27 cellular contexts compared by ENCODE assay signal in the genomic region with DNA sequence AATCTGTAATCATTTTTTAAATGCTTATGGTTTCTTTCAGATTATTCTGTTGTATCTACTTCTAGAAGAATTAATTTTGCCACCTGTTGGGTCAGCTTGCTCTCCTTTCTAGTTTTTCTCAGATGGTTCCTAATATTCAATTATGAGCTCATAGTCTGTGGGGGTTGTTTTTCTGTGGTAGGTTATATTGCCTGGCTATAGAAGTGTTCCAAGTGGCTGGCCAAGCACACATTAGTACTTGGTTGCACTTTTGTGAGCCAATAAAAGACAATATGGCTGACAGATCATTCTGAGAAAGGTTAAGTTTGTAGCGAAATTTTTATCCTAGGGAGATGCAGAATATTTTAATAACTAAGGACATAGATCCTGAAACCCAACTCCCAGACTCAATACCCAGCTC.
"Had no signal": no experiment of that assay in that cellular context is flagged by ENCODE, and none has a peak within 500 bp of the region (broad histone marks: within the 10 kb centered on the region; RNA-seq: fewer than 3 reads in every experiment).

No MANE protein-coding gene starts in this region.

- H3K27ac ChIP-seq: left lung, lower lobe of right lung, pancreas, prostate gland, skin epidermis, stomach, testis, thyroid gland, transverse colon, upper lobe of left lung, vagina had no signal

- H3K9me3 ChIP-seq: left lung, lower lobe of right lung, pancreas, prostate gland, stomach, testis, thyroid gland, transverse colon, upper lobe of left lung, vagina had no signal

- H3K4me1 ChIP-seq: left lung, lower lobe of right lung, pancreas, prostate gland, thyroid gland, transverse colon, upper lobe of left lung, vagina had no signal

- H3K4me3 ChIP-seq: left lung, lower lobe of right lung, pancreas, prostate gland, skin epidermis, stomach, testis, thyroid gland, transverse colon, upper lobe of left lung, vagina had no signal

- FAIRE-seq: pancreas had no signal

- DNase-seq: islet precursor cell; left colon; left lung; lower lobe of right lung; mammary epithelial cell; mesenchymal stem cell; naive thymus-derived CD8-positive, alpha-beta T cell; nucleus accumbens; pancreas; posterior cingulate gyrus; retina; right cardiac atrium; stimulated activated CD4-positive, alpha-beta T cell treated with anti-CD3 and anti-CD28 coated beads, Interleukin-12 subunit alpha, Interleukin-12 subunit beta, amount 100 ng/mL, for 4 hours; stimulated activated CD4-positive, alpha-beta T cell treated with anti-CD3 and anti-CD28 coated beads, Interleukin-15, amount 100 ng/mL, for 24 hours; stimulated activated CD4-positive, alpha-beta T cell treated with anti-CD3 and anti-CD28 coated beads, Interleukin-2, amount 100 ng/mL, for 24 hours; stimulated activated CD4-positive, alpha-beta T cell treated with anti-CD3 and anti-CD28 coated beads, Interleukin-4, amount 100 ng/mL, for 1 hour; stimulated activated naive B cell treated with anti-CD40 and anti-IgM and Interleukin-4, amounts not matched to agents 10 μg/mL and 1 μg/mL and 100 μg/mL, for 72 hours; stimulated activated naive CD8-positive, alpha-beta T cell treated with anti-CD3 and anti-CD28 coated beads, Interleukin-15, Interleukin-2, amounts not matched to agents 100 U/mL and 50 U/mL, for 24 hours; stomach; testis; thyroid gland; transverse colon; upper lobe of left lung had no signal

- ATAC-seq: left colon; left lung; lower lobe of right lung; naive thymus-derived CD8-positive, alpha-beta T cell; pancreas; right cardiac atrium; sciatic nerve; stimulated activated naive B cell treated with anti-CD40 and anti-IgM and Interleukin-4, amounts not matched to agents 10 μg/mL and 1 μg/mL and 100 μg/mL, for 72 hours; stimulated activated naive CD8-positive, alpha-beta T cell treated with anti-CD3 and anti-CD28 coated beads, Interleukin-15, Interleukin-2, amounts not matched to agents 100 U/mL and 50 U/mL, for 24 hours had no signal

- H3K27me3 ChIP-seq: left lung, pancreas, stomach, testis, thyroid gland, transverse colon, upper lobe of left lung, vagina had no signal

- H3K36me3 ChIP-seq: left lung, lower lobe of right lung, pancreas, prostate gland, stomach, thyroid gland, transverse colon, upper lobe of left lung, vagina had no signal
